27 cellular contexts compared by ENCODE assay signal in the genomic region with DNA sequence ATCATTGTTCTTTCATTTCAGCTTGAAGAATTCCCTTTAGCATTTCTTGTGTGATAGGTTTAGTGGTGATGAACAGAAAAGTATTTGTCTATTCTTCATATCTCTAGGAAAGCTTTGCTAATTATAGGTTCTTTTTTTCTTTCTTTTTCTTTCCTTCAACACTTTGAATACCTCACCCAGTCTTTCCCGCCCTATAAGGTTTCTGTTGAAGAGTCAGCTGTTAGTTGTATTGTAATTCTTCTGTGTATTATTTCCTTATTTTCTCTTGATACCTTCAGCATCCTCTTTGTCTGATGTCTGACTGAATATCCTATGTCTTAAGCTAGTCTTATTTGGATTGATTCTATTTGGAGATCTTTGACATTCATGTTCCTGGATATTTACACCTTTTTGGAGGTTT.
"Had no signal": no experiment of that assay in that cellular context is flagged by ENCODE, and none has a peak within 500 bp of the region (broad histone marks: within the 10 kb centered on the region; RNA-seq: fewer than 3 reads in every experiment).

No MANE protein-coding gene starts in this region.

- ATAC-seq: effector memory CD8-positive, alpha-beta T cell; esophagus mucosa; gastrocnemius medialis; heart right ventricle; left cardiac atrium; left lung; left ventricle myocardium superior; lower lobe of right lung; mucosa of descending colon; naive thymus-derived CD8-positive, alpha-beta T cell had no signal

- H3K4me1 Mint-ChIP-seq: endodermal cell; mesothelial cell of epicardium; naive B cell; naive thymus-derived CD8-positive, alpha-beta T cell had no signal

- H3K9me3 ChIP-seq: gastrocnemius medialis, lower lobe of right lung had no signal

- H3K36me3 Mint-ChIP-seq: naive B cell had no signal

- H3K27me3 Mint-ChIP-seq: dendritic cell treated with granulocyte-macrophage colony-stimulating factor and Interleukin-4, amounts not matched to agents 40 ng/mL and 50 ng/mL, for 4 days; effector memory CD8-positive, alpha-beta T cell; naive B cell; naive thymus-derived CD8-positive, alpha-beta T cell had no signal

- H3K4me1 ChIP-seq: esophagus squamous epithelium, gastrocnemius medialis, heart right ventricle, left lung, lower lobe of right lung had no signal

- H3K27ac Mint-ChIP-seq: dendritic cell treated with granulocyte-macrophage colony-stimulating factor and Interleukin-4, amounts not matched to agents 40 ng/mL and 50 ng/mL, for 4 days; effector memory CD8-positive, alpha-beta T cell; endodermal cell; mesothelial cell of epicardium; naive B cell; naive thymus-derived CD8-positive, alpha-beta T cell had no signal

- H3K36me3 ChIP-seq: esophagus squamous epithelium, gastrocnemius medialis, heart right ventricle, left lung, lower lobe of right lung had no signal

- FAIRE-seq: islet of Langerhans, keratinocyte had no signal

- H3K27ac ChIP-seq: epithelial cell of prostate, esophagus squamous epithelium, gastrocnemius medialis, heart right ventricle, left lung, lower lobe of right lung had no signal

- H3K27me3 ChIP-seq: esophagus squamous epithelium, gastrocnemius medialis, heart right ventricle, left lung had no signal

- DNase-seq: cortex of kidney; effector CD8-positive, alpha-beta T cell; effector memory CD8-positive, alpha-beta T cell; endodermal cell; erythroblast; esophagus squamous epithelium; foreskin fibroblast; foreskin melanocyte; gastrocnemius medialis; glutamatergic neuron; head of caudate nucleus; heart right ventricle; hippocampal formation; left cardiac atrium; left lung; left ventricle myocardium superior; lower lobe of right lung; mesenchymal stem cell; mucosa of descending colon; naive B cell; naive thymus-derived CD8-positive, alpha-beta T cell had no signal

- H3K4me3 ChIP-seq: esophagus squamous epithelium, gastrocnemius medialis, heart right ventricle, left lung, lower lobe of right lung, mucosa of descending colon had no signal

- H3K4me3 Mint-ChIP-seq: dendritic cell treated with granulocyte-macrophage colony-stimulating factor and Interleukin-4, amounts not matched to agents 40 ng/mL and 50 ng/mL, for 4 days; effector memory CD8-positive, alpha-beta T cell; endodermal cell; mesothelial cell of epicardium; naive B cell; naive thymus-derived CD8-positive, alpha-beta T cell had no signal
